27 cellular contexts compared by ENCODE assay signal in the genomic region with DNA sequence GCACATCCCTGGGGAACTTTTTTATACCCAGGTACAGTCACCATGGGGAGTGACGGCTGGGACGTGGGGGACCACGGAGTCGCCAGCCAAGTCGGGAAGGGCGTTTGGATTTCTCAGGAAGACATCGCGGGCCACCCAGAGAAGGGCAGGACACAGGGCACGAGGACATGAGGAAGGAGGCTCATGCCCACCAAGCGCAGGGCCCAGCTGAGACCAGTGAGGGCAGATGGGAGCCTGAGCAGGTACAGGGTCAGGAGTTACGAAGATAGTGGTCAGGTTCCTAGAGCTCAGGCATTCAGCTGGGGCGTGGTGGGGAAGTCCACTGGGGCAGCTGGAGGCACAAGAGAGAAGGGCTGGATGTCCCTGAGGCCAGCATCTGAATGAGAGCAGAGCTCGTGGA.
DNase-seq lines count a peak whose midpoint lies in the region; ATAC-seq, FAIRE-seq and TF ChIP-seq lines count a peak whose summit lies in the region.
"Had no signal": no experiment of that assay in that cellular context is flagged by ENCODE, and none has a peak within 500 bp of the region (broad histone marks: within the 10 kb centered on the region; RNA-seq: fewer than 3 reads in every experiment).

No MANE protein-coding gene starts in this region.

- H4K12ac ChIP-seq in trophoblast cell (ENCODE audit: low read depth, low read length), result no peak overlapping the region

- no peak overlapping the region for H2BK120ac ChIP-seq in IMR-90 (ENCODE audit: low read depth, low read length)
- no peak overlapping the region for H2BK120ac ChIP-seq in trophoblast cell (ENCODE audit: insufficient read depth, low read length, poor library complexity)

- H3K79me2 ChIP-seq in HepG2 (ENCODE audit: insufficient read depth, low read length) (no peaks in the 10 kb centered on the region), trophoblast cell (ENCODE audit: control insufficient read depth, insufficient read depth, low read length, poor library complexity) (no peaks in the 10 kb centered on the region)

- no peak overlapping the region for H2BK20ac ChIP-seq in IMR-90 (ENCODE audit: low read depth, low read length)

- TF ChIP-seq EP300 in HepG2 (IDR thresholded peaks at IDR 0.05; ENCODE audit: low read depth in 2 of 2, low read length in 2 of 2), result no peak
- no peak for TF ChIP-seq EP300 in HepG2 (CRISPR knock-in tag; IDR thresholded peaks at IDR 0.05; ENCODE audit: borderline replicate concordance)

- no peaks in the 10 kb centered on the region for H3K4me1 ChIP-seq in HepG2 (ENCODE audit: insufficient read depth, low read length)
- H3K4me1 ChIP-seq in right lobe of liver, result no peaks in the 10 kb centered on the region
- no peaks in the 10 kb centered on the region for H3K4me1 ChIP-seq in IMR-90 (ENCODE audit: control insufficient read depth, insufficient read depth, low read length)
- H3K4me1 ChIP-seq in trophoblast cell (ENCODE audit: control insufficient read depth in 1 of 2, insufficient read depth in 2 of 2, low read length in 2 of 2), result peaks cover 0 to 6% of the 10 kb centered on the region in 2 experiments
- H3K4me1 ChIP-seq: BE2C, BLaER1 had no signal

- no peak for FAIRE-seq in HepG2 (lab: Jason Lieb, UNC)
- FAIRE-seq: A204.1, GM12878, GM12892, GM18507, GM19239 had no signal

- H4K20me1 ChIP-seq in HepG2 (ENCODE audit: insufficient read depth, low read length) (no peaks in the 10 kb centered on the region), IMR-90 (ENCODE audit: insufficient read depth, low read length) (no peaks in the 10 kb centered on the region)
- H4K20me1 ChIP-seq: BLaER1 had no signal

- TF ChIP-seq CTCF in HepG2 (CRISPR knock-in tag; IDR thresholded peaks at IDR 0.05) (no peak), right lobe of liver (IDR thresholded peaks at IDR 0.05) (no peak), IMR-90 (conservative IDR thresholded peaks at IDR 0.05; ENCODE audit: low read depth, low read length) (no peak)

- H2AK9ac ChIP-seq in IMR-90 (replicated peaks; ENCODE audit: low read depth, low read length, poor library complexity), result no peak overlapping the region

- no peak for ATAC-seq in HepG2
- no peak for ATAC-seq in right lobe of liver
- ATAC-seq in IMR-90 (ENCODE audit: low read depth), result no peak
- ATAC-seq in GM18519 (IDR thresholded peaks at IDR 0.05; ENCODE audit: low FRiP score, unreplicated experiment), result no peak
- ATAC-seq: GM12878 had no signal

- H2AFZ ChIP-seq in HepG2 (ENCODE audit: low read length), result no peak overlapping the region
- peak overlapping the region; percentile 8 for H2AFZ ChIP-seq in IMR-90 (replicated peaks; ENCODE audit: low read length, poor library complexity)
- no peak overlapping the region for H2AFZ ChIP-seq in trophoblast cell (ENCODE audit: insufficient read depth, low read length, poor library complexity)

- H2BK12ac ChIP-seq in trophoblast cell (ENCODE audit: low read length), result no peak overlapping the region

- no peak overlapping the region for H2BK5ac ChIP-seq in IMR-90 (ENCODE audit: low read depth, low read length, poor library complexity, severe bottlenecking)
- H2BK5ac ChIP-seq in trophoblast cell (ENCODE audit: low read depth, low read length, poor library complexity), result no peak overlapping the region

- H3K79me1 ChIP-seq in IMR-90 (ENCODE audit: low read depth in 1 of 2, low read length in 2 of 2) (no peaks in the 10 kb centered on the region), trophoblast cell (ENCODE audit: low read length) (no peaks in the 10 kb centered on the region)

- no peak overlapping the region for H4K5ac ChIP-seq in IMR-90 (ENCODE audit: low read depth, low read length)

- H3K36me3 ChIP-seq in HepG2 (replicated peaks in 1 of 2; ENCODE audit: control insufficient read depth in 1 of 2, insufficient read depth in 2 of 2, low read length in 2 of 2), result no peaks in the 10 kb centered on the region
- H3K36me3 ChIP-seq in right lobe of liver, result no peaks in the 10 kb centered on the region
- H3K36me3 ChIP-seq in IMR-90 (ENCODE audit: control insufficient read depth, insufficient read depth, low read length), result no peaks in the 10 kb centered on the region
- H3K36me3 ChIP-seq in trophoblast cell (ENCODE audit: control insufficient read depth in 1 of 2, insufficient read depth in 2 of 2, low read length in 2 of 2), result no peaks in the 10 kb centered on the region
- H3K36me3 ChIP-seq: BE2C, BLaER1 had no signal

- no peak overlapping the region for H3K4ac ChIP-seq in IMR-90 (ENCODE audit: low read depth, low read length)
- H3K4ac ChIP-seq in trophoblast cell (ENCODE audit: low read depth, low read length), result no peak overlapping the region

- in situ Hi-C loops in HepG2 (cut with HindIII; ENCODE audit: extremely low pct_ligation_motif_present, low pct_unique_long_range_greater_than_20kb) (no loop called here), IMR-90 (cut with MboI; ENCODE audit: low sequenced_read_pairs) (no loop called here)

- POLR2A ChIA-PET in HepG2 (lab: Yijun Ruan, JAX) (no interaction called here), IMR-90 (lab: Charles Lee; ENCODE audit: unreplicated experiment) (no interaction called here)

- no peak overlapping the region for H3K14ac ChIP-seq in IMR-90 (replicated peaks; ENCODE audit: low read depth, low read length)
- no peak overlapping the region for H3K14ac ChIP-seq in trophoblast cell (ENCODE audit: low read length)

- H3K9ac ChIP-seq in HepG2 (ENCODE audit: insufficient read depth, low read depth, low read length), result no peak overlapping the region
- H3K9ac ChIP-seq in IMR-90 (ENCODE audit: low read depth, low read length), result no peak overlapping the region
- no peak overlapping the region for H3K9ac ChIP-seq in trophoblast cell (ENCODE audit: low read length)
- H3K9ac ChIP-seq: BLaER1 had no signal

- H3K56ac ChIP-seq in IMR-90 (ENCODE audit: extremely low read depth, insufficient read depth, low read length), result no peak overlapping the region

- H2BK15ac ChIP-seq in IMR-90 (ENCODE audit: low read depth, low read length), result no peak overlapping the region

- BruUV-seq in HepG2 (replicated peaks; lab: Mats Ljungman, UMichigan) (no TSS peak), IMR-90 (replicated peaks; lab: Mats Ljungman, UMichigan) (no TSS peak)

- H3K27ac ChIP-seq in HepG2 (ENCODE audit: extremely low read length, insufficient read depth, low read length) (no peak overlapping the region), right lobe of liver (no peak overlapping the region), IMR-90 (ENCODE audit: insufficient read depth, low read length) (no peak overlapping the region), trophoblast cell (ENCODE audit: low read depth, low read length) (no peak overlapping the region)
- H3K27ac ChIP-seq: BLaER1 had no signal

- H3K27me3 ChIP-seq in HepG2 (ENCODE audit: control insufficient read depth in 1 of 2, insufficient read depth in 2 of 2, low read length in 2 of 2) (no peaks in the 10 kb centered on the region; a peak in 1 of 5 replicates), right lobe of liver (no peaks in the 10 kb centered on the region), IMR-90 (ENCODE audit: control insufficient read depth, insufficient read depth, low read length) (no peaks in the 10 kb centered on the region; the same call in 1 of the 2 replicates), trophoblast cell (ENCODE audit: insufficient read depth, low read length) (no peaks in the 10 kb centered on the region)
- H3K27me3 ChIP-seq: BLaER1 had no signal

- H3K23ac ChIP-seq in IMR-90 (ENCODE audit: low read depth, low read length), result no peak overlapping the region
- peak overlapping the region; percentile 5 for H3K23ac ChIP-seq in trophoblast cell (ENCODE audit: low read length)

- H2AK5ac ChIP-seq in IMR-90 (ENCODE audit: low read depth, low read length) (no peak overlapping the region), trophoblast cell (ENCODE audit: low read length) (no peak overlapping the region)

- WGBS in HepG2 (ENCODE audit: low lambda C conversion rate), result 65% methylated on average over 13 of the region's 13 CpGs
- 79% methylated on average over 12 of the region's 13 CpGs for WGBS in right lobe of liver (ENCODE audit: insufficient coverage, low coverage, low lambda C conversion rate, missing lambda C conversion rate)
- WGBS in IMR-90 (ENCODE audit: extremely low coverage in 2 of 2, insufficient read length in 1 of 2), 2 experiments, result 88% methylated on average over 8 of the region's 13 CpGs; no CpG with 5 or more reads in 1 of the 2 experiments
- WGBS in trophoblast cell (ENCODE audit: extremely low coverage, insufficient coverage, insufficient read length), result no CpG with 5 or more reads among the region's 13 CpGs

- no peak for DNase-seq in HepG2 (ENCODE audit: low spot score)
- DNase-seq in right lobe of liver, result no peak
- DNase-seq in IMR-90, result no peak
- DNase-seq in trophoblast cell, result no peak
- DNase-seq in T-helper 1 cell, result no peak
- no peak for DNase-seq in NCI-H2196 (lab: John Stamatoyannopoulos, UW; ENCODE audit: unreplicated experiment)
- DNase-seq: 8988T; ACHN; BE2C; C1 segment of cervical spinal cord; CD4-positive, alpha-beta memory T cell; CD4-positive, CD25-positive, alpha-beta regulatory T cell; CD8-positive, alpha-beta memory T cell; COR-L47; DMS 273 treated with DMSO at 0.1 percent for 48 hours; DMS153; DMS79; DND-41; EL; GDM1 had no signal

- intact Hi-C loops in HepG2 (cut with micrococcal nuclease; ENCODE audit: unreplicated experiment) (no loop called here), right lobe of liver (cut with DNase I) (no loop called here), IMR-90 (cut with micrococcal nuclease) (no loop called here)

- no peaks in the 10 kb centered on the region for H3K9me1 ChIP-seq in IMR-90 (ENCODE audit: insufficient read depth, low read length)

- TF ChIP-seq RAD21 in HepG2 (CRISPR knock-in tag; IDR thresholded peaks at IDR 0.05) (no peak), IMR-90 (IDR thresholded peaks at IDR 0.05; ENCODE audit: low read length) (no peak)

- H4K8ac ChIP-seq in IMR-90 (ENCODE audit: low read depth in 2 of 2, low read length in 2 of 2) (no peak overlapping the region), trophoblast cell (ENCODE audit: low read depth, low read length) (no peak overlapping the region)

- no peak overlapping the region for H3K18ac ChIP-seq in IMR-90 (ENCODE audit: low read depth, low read length)
- no peak overlapping the region for H3K18ac ChIP-seq in trophoblast cell (ENCODE audit: low read length)

- H4K91ac ChIP-seq in IMR-90 (ENCODE audit: insufficient read depth, low read depth, low read length), result no peak overlapping the region
- H4K91ac ChIP-seq in trophoblast cell (ENCODE audit: low read depth, low read length), result no peak overlapping the region

- TF ChIP-seq POLR2A in HepG2 (IDR thresholded peaks at IDR 0.05; ENCODE audit: insufficient read depth in 1 of 2, low read depth in 2 of 2, low read length in 2 of 2) (no peak), right lobe of liver (IDR thresholded peaks at IDR 0.05) (no peak), IMR-90 (IDR thresholded peaks at IDR 0.05; ENCODE audit: low read depth, low read length) (no peak)

- H3K9me3 ChIP-seq in HepG2 (ENCODE audit: low read length) (no peaks in the 10 kb centered on the region), right lobe of liver (no peaks in the 10 kb centered on the region), IMR-90 (ENCODE audit: control insufficient read depth, insufficient read depth, low read length) (no peaks in the 10 kb centered on the region), trophoblast cell (ENCODE audit: insufficient read depth, low read depth, low read length) (peaks cover 3% of the 10 kb centered on the region)
- H3K9me3 ChIP-seq: BE2C, BLaER1 had no signal

- no peak overlapping the region for H3K4me3 ChIP-seq in HepG2 (replicated peaks in 1 of 3; ENCODE audit: insufficient read depth in 1 of 3, low read depth in 2 of 3, low read length in 3 of 3)
- H3K4me3 ChIP-seq in right lobe of liver, result no peak overlapping the region
- H3K4me3 ChIP-seq in IMR-90 (ENCODE audit: insufficient read depth, low read depth, low read length), result no peak overlapping the region
- no peak overlapping the region for H3K4me3 ChIP-seq in trophoblast cell (ENCODE audit: low read depth, low read length)
- H3K4me3 ChIP-seq: BLaER1, GM12878 had no signal

- CTCF ChIA-PET in HepG2 (lab: Yijun Ruan, JAX; ENCODE audit: low intra/inter-chr PET ratio, low total read pairs) (no interaction called here), IMR-90 (lab: Yijun Ruan, JAX) (no interaction called here)

- dilution Hi-C loops in IMR-90 (cut with HindIII; ENCODE audit: low sequenced_read_pairs, unreplicated experiment), result no loop called here

- H3K4me2 ChIP-seq in HepG2 (ENCODE audit: low read depth, low read length) (no peak overlapping the region), IMR-90 (ENCODE audit: low read depth, low read length) (no peak overlapping the region), trophoblast cell (ENCODE audit: low read length) (no peak overlapping the region)
- H3K4me2 ChIP-seq: BLaER1 had no signal
